ENCODE assay signal across 16 cellular contexts in genomic region chr2:29290293-29291052, GRCh38.
"Had no signal": no experiment of that assay in that cellular context is flagged by ENCODE, and none has a peak within 500 bp of the region (broad histone marks: within the 10 kb centered on the region; RNA-seq: fewer than 3 reads in every experiment).

No MANE protein-coding gene starts in this region.

- H3K4me1 Mint-ChIP-seq: activated CD4-positive, alpha-beta memory T cell treated with anti-CD3 and anti-CD28 coated beads, Interleukin-2, amount 10 ng/mL, durations not matched to agents 7 days and 5 days; T-helper 17 cell had no signal

- H3K36me3 ChIP-seq: neutrophil, sigmoid colon, stomach had no signal

- H3K79me2 ChIP-seq: parathyroid adenoma had no signal

- H3K27ac ChIP-seq: neutrophil, parathyroid adenoma, sigmoid colon, stomach, testis had no signal

- ATAC-seq: activated T-cell treated with anti-CD3 and anti-CD28 coated beads, Interleukin-2, amount 50 U/mL, for 4 hours; T-helper 17 cell had no signal

- H3K36me3 Mint-ChIP-seq: activated naive CD8-positive, alpha-beta T cell had no signal

- H3K4me3 Mint-ChIP-seq: activated CD4-positive, alpha-beta memory T cell treated with anti-CD3 and anti-CD28 coated beads, Interleukin-2, amount 10 ng/mL, durations not matched to agents 7 days and 5 days; activated naive CD8-positive, alpha-beta T cell; activated T-cell treated with anti-CD3 and anti-CD28 coated beads, Interleukin-2, amount 50 U/mL, for 4 hours; T-helper 17 cell had no signal

- H2AFZ ChIP-seq: parathyroid adenoma had no signal

- H3K4me3 ChIP-seq: lung, sigmoid colon, stomach, testis had no signal

- H3K27ac Mint-ChIP-seq: activated CD4-positive, alpha-beta memory T cell treated with anti-CD3 and anti-CD28 coated beads, Interleukin-2, amount 10 ng/mL, durations not matched to agents 7 days and 5 days; activated naive CD8-positive, alpha-beta T cell; T-helper 17 cell had no signal

- H3K9me3 Mint-ChIP-seq: activated CD4-positive, alpha-beta memory T cell treated with anti-CD3 and anti-CD28 coated beads, Interleukin-2, amount 10 ng/mL, durations not matched to agents 7 days and 5 days; activated T-cell treated with anti-CD3 and anti-CD28 coated beads, Interleukin-2, amount 50 U/mL, for 4 hours had no signal

- H3K4me1 ChIP-seq: parathyroid adenoma, sigmoid colon, stomach, testis had no signal

- DNase-seq: activated CD4-positive, alpha-beta memory T cell treated with anti-CD3 and anti-CD28 coated beads, Interleukin-2, amount 10 ng/mL, durations not matched to agents 7 days and 5 days; activated CD4-positive, alpha-beta T cell treated with anti-CD3 and anti-CD28 coated beads for 4 hours; activated effector memory CD4-positive, alpha-beta T cell treated with Interleukin-2 at 50 U/mL for 16 hours; activated T-cell treated with anti-CD3 and anti-CD28 coated beads, Interleukin-2, amount 50 U/mL, for 4 hours; amniotic stem cell; effector CD4-positive, alpha-beta T cell; foreskin melanocyte; sigmoid colon; stimulated activated CD4-positive, alpha-beta T cell treated with anti-CD3 and anti-CD28 coated beads, Interleukin-1b, Interleukin-23, amount 100 ng/mL, for 48 hours; stomach; T-helper 17 cell; testis had no signal

- H3K27me3 ChIP-seq: sigmoid colon, testis had no signal

- H3K9ac ChIP-seq: parathyroid adenoma had no signal

- H3K9me3 ChIP-seq: neutrophil, sigmoid colon, stomach, testis had no signal
